ENCODE assay signal across 24 cellular contexts in genomic region chr16:67023689-67024088, GRCh38.
"Had no signal": no experiment of that assay in that cellular context is flagged by ENCODE, and none has a peak within 500 bp of the region (broad histone marks: within the 10 kb centered on the region; RNA-seq: fewer than 3 reads in every experiment).

No MANE protein-coding gene starts in this region.

- DNase-seq: activated CD4-positive, alpha-beta T cell treated with anti-CD3 and anti-CD28 coated beads for 4 hours; activated CD4-positive, alpha-beta T cell treated with anti-CD3 and anti-CD28 coated beads, Interleukin-2, amount 50 U/mL, for 48 hours; activated CD8-positive, alpha-beta memory T cell treated with anti-CD3 and anti-CD28 coated beads, Interleukin-2, amount 10 ng/mL, durations not matched to agents 7 days and 5 days; activated naive CD4-positive, alpha-beta T cell treated with anti-CD3 and anti-CD28 coated beads, Interleukin-2, amount 10 ng/mL, durations not matched to agents 7 days and 5 days; amygdala; caudate nucleus; effector memory CD4-positive, alpha-beta T cell; foreskin keratinocyte; hypothalamus; left ventricle myocardium inferior; midbrain; natural killer cell; psoas muscle; stimulated activated CD4-positive, alpha-beta T cell treated with anti-CD3 and anti-CD28 coated beads, Interleukin-4, amount 100 ng/mL, for 24 hours; stimulated activated naive CD8-positive, alpha-beta T cell treated with anti-CD3 and anti-CD28 coated beads, Interleukin-15, Interleukin-2, amounts not matched to agents 100 U/mL and 50 U/mL, for 24 hours; substantia nigra; T-helper 1 cell; T-helper 9 cell; thyroid gland had no signal

- H3K27me3 ChIP-seq: body of pancreas, foreskin keratinocyte, neutrophil, ovary, right atrium auricular region, thyroid gland had no signal

- H3K9me3 Mint-ChIP-seq: activated naive CD4-positive, alpha-beta T cell treated with anti-CD3 and anti-CD28 coated beads, Interleukin-2, amount 10 ng/mL, durations not matched to agents 7 days and 5 days; natural killer cell; WTC11 had no signal

- ATAC-seq: activated CD8-positive, alpha-beta memory T cell treated with anti-CD3 and anti-CD28 coated beads, Interleukin-2, amount 10 ng/mL, durations not matched to agents 7 days and 5 days; body of pancreas; foreskin keratinocyte; natural killer cell; psoas muscle; stimulated activated naive CD8-positive, alpha-beta T cell treated with anti-CD3 and anti-CD28 coated beads, Interleukin-15, Interleukin-2, amounts not matched to agents 100 U/mL and 50 U/mL, for 24 hours; WTC11 had no signal

- H3K27ac Mint-ChIP-seq: activated CD8-positive, alpha-beta memory T cell treated with anti-CD3 and anti-CD28 coated beads, Interleukin-2, amount 10 ng/mL, durations not matched to agents 7 days and 5 days; natural killer cell; WTC11 had no signal

- H3K9me3 ChIP-seq: body of pancreas, left ventricle myocardium inferior, neutrophil, ovary, psoas muscle, right atrium auricular region, thyroid gland had no signal

- H3K4me3 Mint-ChIP-seq: activated CD8-positive, alpha-beta memory T cell treated with anti-CD3 and anti-CD28 coated beads, Interleukin-2, amount 10 ng/mL, durations not matched to agents 7 days and 5 days; activated naive CD4-positive, alpha-beta T cell treated with anti-CD3 and anti-CD28 coated beads, Interleukin-2, amount 10 ng/mL, durations not matched to agents 7 days and 5 days; natural killer cell; WTC11 had no signal

- H3K4me3 ChIP-seq: body of pancreas, left ventricle myocardium inferior, ovary, psoas muscle, right atrium auricular region, thyroid gland had no signal

- H3K36me3 Mint-ChIP-seq: activated CD8-positive, alpha-beta memory T cell treated with anti-CD3 and anti-CD28 coated beads, Interleukin-2, amount 10 ng/mL, durations not matched to agents 7 days and 5 days; natural killer cell; WTC11 had no signal

- H3K27ac ChIP-seq: body of pancreas, foreskin keratinocyte, left ventricle myocardium inferior, neutrophil, ovary, psoas muscle, right atrium auricular region, thyroid gland had no signal

- H3K36me3 ChIP-seq: left ventricle myocardium inferior, neutrophil, ovary, right atrium auricular region, thyroid gland had no signal

- H3K27me3 Mint-ChIP-seq: activated CD8-positive, alpha-beta memory T cell treated with anti-CD3 and anti-CD28 coated beads, Interleukin-2, amount 10 ng/mL, durations not matched to agents 7 days and 5 days had no signal
